ENCODE assay signal across 8 cellular contexts in genomic region chr15:90071220-90071807, GRCh38. TPM values are rescaled to one million over a fixed set of nuclear protein-coding genes. Genes with fewer than 3 reads are reported as not detected.
DNase-seq lines count a peak whose midpoint lies in the region; TF ChIP-seq lines count a peak whose summit lies in the region.

No MANE protein-coding gene starts in this region.

- 58 to 60% methylated on average over 5 of the region's 5 CpGs for WGBS in thyroid gland, 2 donors

- no peaks in the 10 kb centered on the region for H3K36me3 ChIP-seq in thyroid gland

- no peak overlapping the region for H3K27ac ChIP-seq in thyroid gland

- peak; percentile 88 for TF ChIP-seq CTCF in fibroblast of pulmonary artery (IDR thresholded peaks at IDR 0.05; ENCODE audit: low read length, missing control alignments)
- peak; percentile 46 to 84 (median 70) for TF ChIP-seq CTCF in thyroid gland (IDR thresholded peaks at IDR 0.05)

- H3K9me3 ChIP-seq in thyroid gland, result no peaks in the 10 kb centered on the region

- DNase-seq in DMS79 treated with DMSO at 0.1 percent for 48 hours (lab: John Stamatoyannopoulos, UW) (peak; percentile 11), DMS79 (lab: John Stamatoyannopoulos, UW) (no peak), HuH-7.5 (ENCODE audit: low spot score) (peak; percentile 95), RPMI7951 (ENCODE audit: low read depth) (peak; percentile 79), activated T-helper 1 cell treated with Interleukin-2 at 50 U/mL for 16 hours (ENCODE audit: low read depth) (peak; percentile 59), fibroblast of pulmonary artery (ENCODE audit: low read depth) (peak; percentile 90), occipital lobe (lab: John Stamatoyannopoulos, UW) (peak; percentile 21), thyroid gland (peak; percentile 83 to 87)

- no peak for TF ChIP-seq POLR2A in thyroid gland (IDR thresholded peaks at IDR 0.05)

- peaks cover 8 to 27% of the 10 kb centered on the region in 2 donors for H3K4me1 ChIP-seq in thyroid gland

- no peak overlapping the region for H3K4me3 ChIP-seq in fibroblast of pulmonary artery (replicated peaks; ENCODE audit: low read depth, low read length)
- H3K4me3 ChIP-seq in thyroid gland (replicated peaks in 1 of 3), result no peak overlapping the region

- intact Hi-C loops in thyroid gland (cut with DNase I), result loop anchor here (5.0 kb wide), 1 partner anchor 169 kb away; no protein-coding TSS in a partner anchor

- no peaks in the 10 kb centered on the region for H3K27me3 ChIP-seq in thyroid gland

RNA-seq across cellular contexts. Expression of gene IDH2, which starts 31.0 kb away (rescaled TPM):
- 90.6 and 95.5 TPM in 2 replicates for total RNA-seq in RPMI7951 (2014; rRNA removed; shearing (Covaris generic))
- total RNA-seq in occipital lobe, result 65.7 TPM
- 10 to 100 TPM; 29.4 to 49.6 (median 33.5) TPM for total RNA-seq in thyroid gland
